Comparison of ENCODE assay signal across 5 cellular contexts in the genomic region with DNA sequence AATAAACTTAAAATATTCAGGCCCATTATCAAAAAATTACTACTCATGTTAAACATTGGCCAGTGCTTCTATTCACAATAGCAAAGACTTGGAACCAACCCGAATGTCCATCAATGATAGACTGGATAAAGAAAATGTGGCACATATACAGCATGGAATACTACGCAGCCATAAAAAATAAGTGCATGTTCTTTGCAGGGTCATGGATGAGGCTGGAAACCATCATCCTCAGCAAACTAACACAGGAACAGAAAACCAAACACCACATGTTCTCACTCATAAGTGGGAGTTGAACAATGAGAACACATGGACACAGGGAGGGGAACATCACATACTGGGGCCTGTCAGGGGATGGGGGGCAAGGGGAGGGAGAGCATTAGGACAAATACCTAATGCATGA.
DNase-seq lines count a peak whose midpoint lies in the region; ATAC-seq, FAIRE-seq and TF ChIP-seq lines count a peak whose summit lies in the region.
"Not testable (repeated sequence)": the region's sequence is repeated elsewhere in the genome, so short reads cannot be mapped to it uniquely, and the experiment has no call there.

No MANE protein-coding gene starts in this region.

- not testable (repeated sequence) for TF ChIP-seq RAD21 in K562 (CRISPR knock-in tag; conservative IDR thresholded peaks at IDR 0.05 in 1 of 2, IDR thresholded peaks at IDR 0.05 in 1 of 2)

- H3K4me3 Mint-ChIP-seq in Calu3 (ENCODE audit: low read depth, unreplicated experiment); stimulated activated effector memory CD8-positive, alpha-beta T cell treated with anti-CD3 and anti-CD28 coated beads, Interleukin-12 subunit alpha, Interleukin-12 subunit beta, amount 100 ng/mL, for 72 hours: not testable (repeated sequence)
- peak overlapping the region; percentile 1 for H3K4me3 Mint-ChIP-seq in endothelial cell (ENCODE audit: unreplicated experiment)

- not testable (repeated sequence) for H3K9ac ChIP-seq in K562 (ENCODE audit: insufficient read depth in 1 of 2, low read depth in 2 of 2, low read length in 2 of 2)

- not testable (repeated sequence) for H3K9me3 Mint-ChIP-seq in Calu3 (ENCODE audit: low read depth, unreplicated experiment); endothelial cell (ENCODE audit: unreplicated experiment); stimulated activated effector memory CD8-positive, alpha-beta T cell treated with anti-CD3 and anti-CD28 coated beads, Interleukin-12 subunit alpha, Interleukin-12 subunit beta, amount 100 ng/mL, for 72 hours

- H3K9me3 ChIP-seq in HEK293 (ENCODE audit: control insufficient read depth, insufficient read depth, low read depth, low read length); K562 (replicated peaks; ENCODE audit: control insufficient read depth, insufficient read depth, low read depth, low read length): not testable (repeated sequence)

- not testable (repeated sequence) for H3K4me3 ChIP-seq in HEK293 (ENCODE audit: low read depth, low read length); K562

- not testable (repeated sequence) for BruUV-seq in Calu3 (replicated peaks; lab: Mats Ljungman, UMichigan); K562 (replicated peaks; lab: Mats Ljungman, UMichigan)

- TF ChIP-seq EP300 in K562 (IDR thresholded peaks at IDR 0.05; ENCODE audit: low read length): not testable (repeated sequence)

- not testable (repeated sequence) for H3K27ac ChIP-seq in HEK293 (ENCODE audit: extremely low read depth, low read depth, low read length); K562 (ENCODE audit: extremely low read depth, low read depth, low read length)

- not testable (repeated sequence) for DNase-seq in Calu3; K562 (ENCODE audit: extremely low read depth in 1 of 4, low spot score in 3 of 4); endothelial cell (ENCODE audit: low spot score); stimulated activated effector memory CD8-positive, alpha-beta T cell treated with anti-CD3 and anti-CD28 coated beads, Interleukin-12 subunit alpha, Interleukin-12 subunit beta, amount 100 ng/mL, for 72 hours (ENCODE audit: low spot score in 2 of 2)

- H3K9me1 ChIP-seq in K562 (ENCODE audit: control insufficient read depth, insufficient read depth, low read length): not testable (repeated sequence)

- H3K27me3 ChIP-seq in K562 (ENCODE audit: control insufficient read depth in 2 of 2, insufficient read depth in 2 of 2, low read length in 2 of 2): not testable (repeated sequence)

- H3K4me1 ChIP-seq in HEK293 (ENCODE audit: control insufficient read depth, insufficient read depth, low read length); K562 (replicated peaks in 1 of 2; ENCODE audit: control insufficient read depth in 2 of 2, insufficient read depth in 2 of 2, low read length in 2 of 2): not testable (repeated sequence)

- H3K4me1 Mint-ChIP-seq in Calu3 (ENCODE audit: low read depth, unreplicated experiment); endothelial cell (ENCODE audit: unreplicated experiment); stimulated activated effector memory CD8-positive, alpha-beta T cell treated with anti-CD3 and anti-CD28 coated beads, Interleukin-12 subunit alpha, Interleukin-12 subunit beta, amount 100 ng/mL, for 72 hours: not testable (repeated sequence)

- H3K79me2 ChIP-seq in K562 (ENCODE audit: control insufficient read depth, insufficient read depth, low read length): not testable (repeated sequence)

- 100% methylated on average over 2 of the region's 2 CpGs for WGBS in K562 (ENCODE audit: insufficient coverage, low coverage, missing lambda C conversion rate)

- not testable (repeated sequence) for H4K20me1 ChIP-seq in K562 (replicated peaks; ENCODE audit: control insufficient read depth, insufficient read depth, low read length)

- peaks cover 43% of the 10 kb centered on the region for H3K36me3 Mint-ChIP-seq in Calu3 (ENCODE audit: insufficient read depth, unreplicated experiment)
- H3K36me3 Mint-ChIP-seq in endothelial cell (ENCODE audit: low read depth, unreplicated experiment): peaks cover 39% of the 10 kb centered on the region
- peaks cover 100% of the 10 kb centered on the region for H3K36me3 Mint-ChIP-seq in stimulated activated effector memory CD8-positive, alpha-beta T cell treated with anti-CD3 and anti-CD28 coated beads, Interleukin-12 subunit alpha, Interleukin-12 subunit beta, amount 100 ng/mL, for 72 hours

- H3K4me2 ChIP-seq in K562 (ENCODE audit: insufficient read depth, low read length): not testable (repeated sequence)

- not testable (repeated sequence) for FAIRE-seq in K562 (lab: Jason Lieb, UNC)

- POLR2A ChIA-PET in HEK293 (lab: Yijun Ruan, JAX); K562 (lab: Yijun Ruan, JAX): not testable (repeated sequence)

- in situ Hi-C loops in K562 (cut with MboI): not testable (repeated sequence)

- TF ChIP-seq CTCF in Calu3 (IDR thresholded peaks at IDR 0.05; ENCODE audit: unreplicated experiment); HEK293 (tag by site-specific recombination; IDR thresholded peaks at IDR 0.05); K562 (IDR thresholded peaks at IDR 0.05 in 2 of 3, conservative IDR thresholded peaks at IDR 0.05 in 1 of 3; ENCODE audit: insufficient read depth in 2 of 3, low read depth in 1 of 3, low read length in 3 of 3); endothelial cell (IDR thresholded peaks at IDR 0.05; ENCODE audit: unreplicated experiment): not testable (repeated sequence)

- CTCF ChIA-PET in Calu3 (lab: Charles Lee); HEK293 (lab: Yijun Ruan, JAX); K562 (lab: Yijun Ruan, JAX; ENCODE audit: low intra/inter-chr PET ratio): not testable (repeated sequence)

- not testable (repeated sequence) for H2AFZ ChIP-seq in K562 (ENCODE audit: low read depth, low read length)

- H3K27ac Mint-ChIP-seq in Calu3 (ENCODE audit: unreplicated experiment): peak overlapping the region; percentile 50
- not testable (repeated sequence) for H3K27ac Mint-ChIP-seq in endothelial cell (ENCODE audit: unreplicated experiment)
- H3K27ac Mint-ChIP-seq in stimulated activated effector memory CD8-positive, alpha-beta T cell treated with anti-CD3 and anti-CD28 coated beads, Interleukin-12 subunit alpha, Interleukin-12 subunit beta, amount 100 ng/mL, for 72 hours: peak overlapping the region; percentile 48

- not testable (repeated sequence) for ATAC-seq in K562; stimulated activated effector memory CD8-positive, alpha-beta T cell treated with anti-CD3 and anti-CD28 coated beads, Interleukin-12 subunit alpha, Interleukin-12 subunit beta, amount 100 ng/mL, for 72 hours

- peaks cover 46 to 73% of the 10 kb centered on the region in 2 experiments for H3K36me3 ChIP-seq in HEK293 (ENCODE audit: control insufficient read depth in 2 of 2, insufficient read depth in 1 of 2, low read length in 2 of 2)
- peaks cover 83% of the 10 kb centered on the region for H3K36me3 ChIP-seq in K562 (ENCODE audit: control insufficient read depth, insufficient read depth, low read length)

- TF ChIP-seq POLR2A in K562 (conservative IDR thresholded peaks at IDR 0.05): not testable (repeated sequence)

- not testable (repeated sequence) for H3K27me3 Mint-ChIP-seq in Calu3 (ENCODE audit: unreplicated experiment); endothelial cell (ENCODE audit: unreplicated experiment)

- intact Hi-C loops in Calu3 (cut with micrococcal nuclease; ENCODE audit: unreplicated experiment); K562 (cut with micrococcal nuclease): not testable (repeated sequence)

TF ChIP-seq in HEK293, 187 proteins besides CTCF, POLR2A, EP300 and RAD21:
- peak; percentile 94 for TF ChIP-seq ZNF146 (tag by site-specific recombination; IDR thresholded peaks at IDR 0.05)

TF ChIP-seq in K562, 482 proteins besides CTCF, POLR2A, EP300 and RAD21:
- TF ChIP-seq ZNF146 (CRISPR knock-in tag; IDR thresholded peaks at IDR 0.05; ENCODE audit: unreplicated experiment): peak; percentile 69
TF ChIP-seq in K562: peak in this region for 1; not testable (repeated sequence) for 481.
